ENCODE assay signal across 8 cellular contexts in genomic region chr2:231673348-231673770, GRCh38. TPM values are rescaled to one million over a fixed set of nuclear protein-coding genes. Genes with fewer than 3 reads are reported as not detected.
DNase-seq lines count a peak whose midpoint lies in the region; ATAC-seq and TF ChIP-seq lines count a peak whose summit lies in the region.

No MANE protein-coding gene starts in this region.

- ATAC-seq in left lobe of liver = peak; percentile 16

- H3K27me3 ChIP-seq in KMS-11 (ENCODE audit: insufficient read depth, low read depth) = no peaks in the 10 kb centered on the region
- no peaks in the 10 kb centered on the region for H3K27me3 ChIP-seq in ascending aorta

- no peaks in the 10 kb centered on the region for H3K79me2 ChIP-seq in KMS-11 (ENCODE audit: insufficient read depth, low read depth)

- intact Hi-C loops in ascending aorta (cut with DNase I) = no loop called here

- TF ChIP-seq CTCF in KMS-11 (conservative IDR thresholded peaks at IDR 0.05; ENCODE audit: low read depth, low read length) (no peak), ascending aorta (IDR thresholded peaks at IDR 0.05) (no peak), GM10248 (IDR thresholded peaks at IDR 0.05; ENCODE audit: control extremely low read depth, extremely low read depth, low read depth, missing control alignments) (no peak)

- H3K9me3 ChIP-seq in ascending aorta = no peaks in the 10 kb centered on the region

- peak overlapping the region; percentile 96 for H3K27ac ChIP-seq in KMS-11
- peak overlapping the region; percentile 93 to 95 for H3K27ac ChIP-seq in ascending aorta

- H4K20me1 ChIP-seq in KMS-11 (ENCODE audit: insufficient read depth) = no peaks in the 10 kb centered on the region

- H3K4me1 ChIP-seq in KMS-11 (ENCODE audit: low read depth, poor library complexity, severe bottlenecking) (peaks cover 73% of the 10 kb centered on the region), ascending aorta (peaks cover 7 to 20% of the 10 kb centered on the region in 2 donors)

- H3K36me3 ChIP-seq in KMS-11 (ENCODE audit: insufficient read depth) = no peaks in the 10 kb centered on the region
- no peaks in the 10 kb centered on the region for H3K36me3 ChIP-seq in ascending aorta

- peak overlapping the region; percentile 79 for H3K4me2 ChIP-seq in KMS-11

- no peak overlapping the region for H3K4me3 ChIP-seq in KMS-11 (IDR thresholded peaks at IDR 0.05; ENCODE audit: insufficient read depth, low read depth, low read length)
- H3K4me3 ChIP-seq in ascending aorta = no peak overlapping the region

- CTCF ChIA-PET in GM10248 (lab: Yijun Ruan, JAX) = interaction anchor here (1.2 to 25.7 kb wide), 17 partner anchors 13 to 156 kb away, joined by 3 to 531 read pairs (median 11); partner anchors contain the start of genes COPS7B, PTMA and TEX44

- POLR2A ChIA-PET in GM10248 (lab: Yijun Ruan, JAX) = interaction anchor here (1.1 to 2.5 kb wide), 6 partner anchors 24 to 209 kb away, joined by 3 to 34 read pairs (median 11); partner anchors contain the start of genes NCL and PTMA

- peak overlapping the region; percentile 82 for H3K9ac ChIP-seq in KMS-11

- peak; percentile 54 for DNase-seq in COLO668 (lab: John Stamatoyannopoulos, UW; ENCODE audit: unreplicated experiment)
- peak in 1 of 2 donors; percentile 72 for DNase-seq in ascending aorta (ENCODE audit: low spot score in 2 of 2)
- DNase-seq in left lobe of liver (ENCODE audit: low spot score) = no peak
- DNase-seq in stimulated activated CD8-positive, alpha-beta memory T cell treated with anti-CD3 and anti-CD28 coated beads, Interleukin-4, amount 100 ng/mL, for 48 hours = no peak
- DNase-seq in globus pallidus (ENCODE audit: low spot score) = no peak
- no peak for DNase-seq in OCI-M2 (lab: John Stamatoyannopoulos, UW; ENCODE audit: unreplicated experiment)
- DNase-seq in GM10248 (ENCODE audit: extremely low spot score) = no peak

- peak overlapping the region; percentile 55; the same call in 1 of the 2 replicates for H2AFZ ChIP-seq in KMS-11 (ENCODE audit: low read depth)

RNA-seq across cellular contexts. Expression of gene PTMA, which starts 35.0 kb away (rescaled TPM):
- 745 TPM for total RNA-seq in ascending aorta
- 213 TPM for total RNA-seq in left lobe of liver
